Comparison of ENCODE assay signal across 19 cellular contexts in genomic region chr1:210535796-210536195, GRCh38.
"Had no signal": no experiment of that assay in that cellular context is flagged by ENCODE, and none has a peak within 500 bp of the region (broad histone marks: within the 10 kb centered on the region; RNA-seq: fewer than 3 reads in every experiment).

No MANE protein-coding gene starts in this region.

- H3K4me3 ChIP-seq: heart left ventricle, lower lobe of right lung, skin epidermis, stomach, suprapubic skin, transverse colon had no signal

- DNase-seq: activated CD4-positive, alpha-beta memory T cell treated with anti-CD3 and anti-CD28 coated beads for 36 hours; activated CD4-positive, alpha-beta T cell treated with anti-CD3 and anti-CD28 coated beads for 48 hours; activated naive CD4-positive, alpha-beta T cell treated with Interleukin-2 at 50 U/mL for 16 hours; activated naive CD8-positive, alpha-beta T cell treated with anti-CD3 and anti-CD28 coated beads for 36 hours; activated T-cell treated with anti-CD3 and anti-CD28 coated beads, Interleukin-2, amount 50 U/mL, for 48 hours; cerebellar nuclear complex; effector CD4-positive, alpha-beta T cell; heart left ventricle; kidney; lower lobe of right lung; mesendoderm; naive thymus-derived CD4-positive, alpha-beta T cell; right cardiac atrium; stimulated activated CD4-positive, alpha-beta T cell treated with anti-CD3 and anti-CD28 coated beads, Interleukin-1b, Interleukin-23, amount 100 ng/mL, for 48 hours; stomach; T-helper 17 cell; transverse colon had no signal
